30 cellular contexts compared by ENCODE assay signal in the genomic region with DNA sequence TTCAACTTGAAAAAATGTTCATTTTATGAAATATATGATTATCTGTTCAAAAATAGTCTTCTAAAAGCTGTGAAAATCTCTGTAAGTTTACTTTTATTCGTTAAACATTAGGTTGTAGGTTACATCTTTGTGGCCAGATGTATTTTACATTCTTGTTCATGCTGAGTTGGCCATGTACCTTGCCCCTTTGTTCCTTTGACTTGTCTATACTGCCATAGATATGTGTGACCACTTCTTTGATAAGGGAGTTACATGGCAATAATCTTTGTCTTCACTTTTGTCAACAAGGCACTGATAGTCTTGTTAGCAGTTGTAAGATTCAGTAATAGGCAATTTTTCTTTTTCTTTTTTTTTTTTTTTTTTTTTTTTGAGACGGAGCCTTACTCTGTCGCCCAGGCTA.
"Had no signal": no experiment of that assay in that cellular context is flagged by ENCODE, and none has a peak within 500 bp of the region (broad histone marks: within the 10 kb centered on the region; RNA-seq: fewer than 3 reads in every experiment).

No MANE protein-coding gene starts in this region.

- H3K4me1 ChIP-seq: ascending aorta had no signal

- DNase-seq: activated B cell treated with CpG ODN at 0.5 μM for 24 hours; activated CD4-positive, alpha-beta memory T cell treated with anti-CD3 and anti-CD28 coated beads for 36 hours; activated CD4-positive, alpha-beta T cell treated with anti-CD3 and anti-CD28 coated beads for 48 hours; activated CD8-positive, alpha-beta memory T cell treated with anti-CD3 and anti-CD28 coated beads, Interleukin-2, amount 10 ng/mL, durations not matched to agents 7 days and 5 days; activated CD8-positive, alpha-beta memory T cell treated with anti-CD3 and anti-CD28 coated beads, Interleukin-2, amount 50 U/mL, for 4 hours; activated CD8-positive, alpha-beta T cell treated with anti-CD3 and anti-CD28 coated beads, Interleukin-2, amount 10 ng/mL, durations not matched to agents 7 days and 5 days; activated naive CD4-positive, alpha-beta T cell treated with anti-CD3 and anti-CD28 coated beads for 36 hours; activated naive CD8-positive, alpha-beta T cell treated with anti-CD3 and anti-CD28 coated beads, Interleukin-2, amount 10 ng/mL, durations not matched to agents 7 days and 5 days; activated T-cell treated with anti-CD3 and anti-CD28 coated beads, Interleukin-2, amount 50 U/mL, for 1 hour; brain microvascular endothelial cell; dorsolateral prefrontal cortex; effector memory CD4-positive, alpha-beta T cell; endodermal cell; foreskin fibroblast; T-helper 1 cell; T-helper 17 cell; T1000; WERI-Rb-1 had no signal

- ATAC-seq: activated CD4-positive, CD25-positive, alpha-beta regulatory T cell treated with anti-CD3 and anti-CD28 coated beads, Interleukin-2, amount 50 U/mL, for 24 hours; activated CD8-positive, alpha-beta memory T cell treated with anti-CD3 and anti-CD28 coated beads, Interleukin-2, amount 10 ng/mL, durations not matched to agents 7 days and 5 days; activated CD8-positive, alpha-beta T cell treated with anti-CD3 and anti-CD28 coated beads, Interleukin-2, amount 10 ng/mL, durations not matched to agents 7 days and 5 days; esophagus mucosa; T-helper 17 cell had no signal

- H3K4me3 ChIP-seq: ascending aorta, coronary artery, dorsolateral prefrontal cortex had no signal

- H3K9me3 Mint-ChIP-seq: activated B cell treated with CpG ODN at 0.5 μM for 24 hours; activated CD4-positive, alpha-beta memory T cell treated with anti-CD3 and anti-CD28 coated beads for 36 hours; activated naive CD4-positive, alpha-beta T cell treated with anti-CD3 and anti-CD28 coated beads for 36 hours; activated naive CD4-positive, alpha-beta T cell treated with anti-CD3 and anti-CD28 coated beads, Interleukin-2, amount 50 U/mL, for 24 hours; activated naive CD8-positive, alpha-beta T cell treated with anti-CD3 and anti-CD28 coated beads, Interleukin-2, amount 10 ng/mL, durations not matched to agents 7 days and 5 days; activated T-helper 1 cell treated with anti-CD3 and anti-CD28 coated beads, Interleukin-12 subunit alpha, Interleukin-12 subunit beta, Interleukin-2, Interleukin-4 antibody, amounts not matched to agents 30 ng/mL and 10 ng/mL and 1 ng/mL, durations not matched to agents 14 hours and 24 hours and 36 hours; activated T-helper 2 cell treated with anti-CD3 and anti-CD28 coated beads, Interferon-gamma antibody, Interleukin-2, Interleukin-4, amounts not matched to agents 10 μg/mL and 5 μg/mL and 100 μg/mL, durations not matched to agents 14 hours and 24 hours and 36 hours; central memory CD8-positive, alpha-beta T cell; dendritic cell treated with granulocyte-macrophage colony-stimulating factor and Interleukin-4, amounts not matched to agents 40 ng/mL and 50 ng/mL, for 4 days; endodermal cell; T-helper 2 cell treated with Interferon-gamma antibody and Interleukin-4, amounts not matched to agents 5 μg/mL and 100 μg/mL, for 36 hours had no signal

- H3K27ac Mint-ChIP-seq: activated B cell treated with CpG ODN at 0.5 μM for 24 hours; activated CD4-positive, alpha-beta memory T cell treated with anti-CD3 and anti-CD28 coated beads for 36 hours; activated CD8-positive, alpha-beta memory T cell treated with anti-CD3 and anti-CD28 coated beads, Interleukin-2, amount 10 ng/mL, durations not matched to agents 7 days and 5 days; activated CD8-positive, alpha-beta T cell treated with anti-CD3 and anti-CD28 coated beads, Interleukin-2, amount 10 ng/mL, durations not matched to agents 7 days and 5 days; activated naive CD4-positive, alpha-beta T cell treated with anti-CD3 and anti-CD28 coated beads for 36 hours; activated naive CD4-positive, alpha-beta T cell treated with anti-CD3 and anti-CD28 coated beads, Interleukin-2, amount 50 U/mL, for 24 hours; activated naive CD8-positive, alpha-beta T cell treated with anti-CD3 and anti-CD28 coated beads, Interleukin-2, amount 10 ng/mL, durations not matched to agents 7 days and 5 days; activated T-helper 1 cell treated with anti-CD3 and anti-CD28 coated beads, Interleukin-12 subunit alpha, Interleukin-12 subunit beta, Interleukin-2, Interleukin-4 antibody, amounts not matched to agents 30 ng/mL and 10 ng/mL and 1 ng/mL, durations not matched to agents 14 hours and 24 hours and 36 hours; activated T-helper 2 cell treated with anti-CD3 and anti-CD28 coated beads, Interferon-gamma antibody, Interleukin-2, Interleukin-4, amounts not matched to agents 10 μg/mL and 5 μg/mL and 100 μg/mL, durations not matched to agents 14 hours and 24 hours and 36 hours; dendritic cell treated with granulocyte-macrophage colony-stimulating factor and Interleukin-4, amounts not matched to agents 40 ng/mL and 50 ng/mL, for 4 days; endodermal cell; T-helper 17 cell; T-helper 2 cell treated with Interferon-gamma antibody and Interleukin-4, amounts not matched to agents 5 μg/mL and 100 μg/mL, for 36 hours had no signal

- H3K27ac ChIP-seq: ascending aorta, brain microvascular endothelial cell, coronary artery, dorsolateral prefrontal cortex, WERI-Rb-1 had no signal

- H3K27me3 ChIP-seq: ascending aorta, brain microvascular endothelial cell, dorsolateral prefrontal cortex had no signal

- FAIRE-seq: bronchial epithelial cell, frontal cortex had no signal

- H3K9me3 ChIP-seq: ascending aorta had no signal
